Comparison of ENCODE assay signal across 9 cellular contexts in genomic region chr14:102819176-102819628, GRCh38. TPM values are rescaled to one million over a fixed set of nuclear protein-coding genes. Genes with fewer than 3 reads are reported as not detected.
DNase-seq lines count a peak whose midpoint lies in the region; ATAC-seq and TF ChIP-seq lines count a peak whose summit lies in the region.
"Had no signal": no experiment of that assay in that cellular context is flagged by ENCODE, and none has a peak within 500 bp of the region (broad histone marks: within the 10 kb centered on the region; RNA-seq: fewer than 3 reads in every experiment).

No MANE protein-coding gene starts in this region.

- no peaks in the 10 kb centered on the region for H3K4me1 ChIP-seq in breast epithelium

- H3K27me3 ChIP-seq in breast epithelium: no peaks in the 10 kb centered on the region
- H3K27me3 ChIP-seq: SJSA1 had no signal

- TF ChIP-seq POLR2A in GM18951 (IDR thresholded peaks at IDR 0.05; ENCODE audit: extremely low read depth, insufficient read depth, insufficient read length) (peak; percentile 39), breast epithelium (IDR thresholded peaks at IDR 0.05) (no peak)

- DNase-seq in RPMI8226 (peak; percentile 56), breast epithelium (ENCODE audit: low spot score in 2 of 2) (peak in 1 of 2 donors; percentile 59), KBM-7 (no peak), NCI-H524 (lab: John Stamatoyannopoulos, UW) (no peak), cortex of kidney (lab: John Stamatoyannopoulos, UW) (no peak)
- DNase-seq in stimulated activated CD4-positive, alpha-beta T cell treated with anti-CD3 and anti-CD28 coated beads, Interleukin-4, amount 100 ng/mL, for 24 hours: peak; percentile 85

- no peaks in the 10 kb centered on the region for H3K36me3 ChIP-seq in breast epithelium

- H3K9me3 ChIP-seq in breast epithelium: no peaks in the 10 kb centered on the region
- H3K9me3 ChIP-seq: SJSA1 had no signal

- peak overlapping the region in 2 of 3 donors; percentile 37 to 56 for H3K4me3 ChIP-seq in breast epithelium
- H3K4me3 ChIP-seq: SJSA1 had no signal

- peak overlapping the region; percentile 76 for H3K27ac ChIP-seq in breast epithelium
- H3K27ac ChIP-seq: SJSA1 had no signal

- in situ Hi-C loops in GM18951 (cut with MboI; ENCODE audit: low sequenced_read_pairs, unreplicated experiment) (no loop called here), KBM-7 (cut with MboI; ENCODE audit: low pct_unique_long_range_greater_than_20kb, low sequenced_read_pairs) (no loop called here)

- no peak for TF ChIP-seq CTCF in breast epithelium (IDR thresholded peaks at IDR 0.05)

- intact Hi-C loops in breast epithelium (cut with DNase I; ENCODE audit: low total_unique reads): no loop called here

- peak; percentile 69 for ATAC-seq in HG02938 (IDR thresholded peaks at IDR 0.05; ENCODE audit: unreplicated experiment)

RNA-seq across cellular contexts. Expression of gene TRAF3, which starts 42.0 kb away (rescaled TPM):
- total RNA-seq in breast epithelium: 10 to 100 TPM; 13.1 to 15.7 (median 14.6) TPM

Comparison
In these comparisons a context has a peak if more than half of its experiments do, and no peak if none do; other contexts are left out.
1. DNase-seq: peak in RPMI8226 (single experiment) and stimulated activated CD4-positive, alpha-beta T cell treated with anti-CD3 and anti-CD28 coated beads, Interleukin-4, amount 100 ng/mL, for 24 hours (single experiment); none in KBM-7 (single experiment), NCI-H524 (0 of 2) and cortex of kidney (single experiment).